ENCODE assay signal across 22 cellular contexts in genomic region chr14:41558527-41558926, GRCh38.
"Had no signal": no experiment of that assay in that cellular context is flagged by ENCODE, and none has a peak within 500 bp of the region (broad histone marks: within the 10 kb centered on the region; RNA-seq: fewer than 3 reads in every experiment).

No MANE protein-coding gene starts in this region.

- H3K27ac ChIP-seq: heart right ventricle, neutrophil, ovary, psoas muscle, right atrium auricular region, transverse colon, WERI-Rb-1 had no signal

- H3K9me3 ChIP-seq: heart right ventricle, neutrophil, ovary, psoas muscle, right atrium auricular region, transverse colon had no signal

- DNase-seq: activated CD4-positive, alpha-beta T cell treated with anti-CD3 and anti-CD28 coated beads for 1 hour; activated CD4-positive, alpha-beta T cell treated with anti-CD3 and anti-CD28 coated beads, Interleukin-2, amount 50 U/mL, for 1 hour; activated CD8-positive, alpha-beta T cell treated with anti-CD3 and anti-CD28 coated beads, Interleukin-2, amount 10 ng/mL, durations not matched to agents 7 days and 5 days; activated naive CD4-positive, alpha-beta T cell treated with Interleukin-2 at 50 U/mL for 16 hours; activated naive CD8-positive, alpha-beta T cell treated with anti-CD3 and anti-CD28 coated beads for 36 hours; central memory CD4-positive, alpha-beta T cell; dermis blood vessel endothelial cell; effector CD8-positive, alpha-beta T cell; erythroblast; foreskin fibroblast; heart right ventricle; islet precursor cell; left cardiac atrium; ovary; psoas muscle; stimulated activated CD4-positive, alpha-beta T cell treated with anti-CD3 and anti-CD28 coated beads, Interleukin-12 subunit alpha, Interleukin-12 subunit beta, amount 100 ng/mL, for 4 hours; stimulated activated CD4-positive, alpha-beta T cell treated with anti-CD3 and anti-CD28 coated beads, Interleukin-2, amount 100 ng/mL, for 24 hours; stimulated activated naive B cell treated with anti-CD40 and anti-IgM and Interleukin-4, amounts not matched to agents 10 μg/mL and 1 μg/mL and 100 μg/mL, for 72 hours; transverse colon; WERI-Rb-1 had no signal

- H3K27me3 ChIP-seq: heart right ventricle, neutrophil, ovary, right atrium auricular region, transverse colon had no signal

- H3K4me3 ChIP-seq: heart right ventricle, ovary, psoas muscle, right atrium auricular region, transverse colon had no signal

- H3K36me3 ChIP-seq: heart right ventricle, neutrophil, ovary, right atrium auricular region, transverse colon, WERI-Rb-1 had no signal
